ENCODE assay signal across 30 cellular contexts in the genomic region with DNA sequence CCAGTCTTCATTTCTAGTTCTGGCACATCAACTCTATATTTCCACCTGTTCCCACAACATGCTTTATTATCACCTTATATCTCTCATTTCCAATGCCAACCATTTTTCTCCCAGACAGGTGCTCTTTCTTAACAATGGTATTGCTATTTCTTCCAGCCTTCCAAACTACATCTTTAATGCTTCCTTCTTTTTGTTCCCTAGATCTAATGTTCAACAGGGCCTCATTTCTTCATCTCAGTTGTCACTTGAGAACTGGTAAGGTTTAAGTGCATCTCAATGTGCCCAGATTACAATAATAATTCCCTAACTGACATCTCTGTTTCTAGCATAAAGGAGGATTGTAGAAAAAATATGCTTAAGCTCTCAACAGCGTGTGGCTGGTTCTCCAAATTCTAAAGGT.
"Had no signal": no experiment of that assay in that cellular context is flagged by ENCODE, and none has a peak within 500 bp of the region (broad histone marks: within the 10 kb centered on the region; RNA-seq: fewer than 3 reads in every experiment).

No MANE protein-coding gene starts in this region.

- DNase-seq: activated effector memory CD4-positive, alpha-beta T cell treated with anti-CD3 and anti-CD28 coated beads, Interleukin-2, amount 50 U/mL, for 16 hours; activated effector memory CD4-positive, alpha-beta T cell treated with Interleukin-2 at 50 U/mL for 16 hours; activated gamma-delta T cell; activated gamma-delta T cell treated with Interleukin-2 at 50 U/mL for 16 hours; activated naive CD4-positive, alpha-beta T cell; activated naive CD4-positive, alpha-beta T cell treated with anti-CD3 and anti-CD28 coated beads for 36 hours; activated naive CD4-positive, alpha-beta T cell treated with anti-CD3 and anti-CD28 coated beads, Interleukin-2, amount 10 ng/mL, durations not matched to agents 7 days and 5 days; activated naive CD4-positive, alpha-beta T cell treated with anti-CD3 and anti-CD28 coated beads, Interleukin-2, amount 50 U/mL, for 16 hours; activated naive CD4-positive, alpha-beta T cell treated with Interleukin-2 at 50 U/mL for 16 hours; activated naive CD8-positive, alpha-beta T cell treated with anti-CD3 and anti-CD28 coated beads for 36 hours; activated naive CD8-positive, alpha-beta T cell treated with anti-CD3 and anti-CD28 coated beads, Interleukin-2, amount 10 ng/mL, durations not matched to agents 7 days and 5 days; activated naive CD8-positive, alpha-beta T cell treated with anti-CD3 and anti-CD28 coated beads, Interleukin-2, amount 50 U/mL, for 24 hours; activated T-cell treated with anti-CD3 and anti-CD28 coated beads, Interleukin-2, amount 50 U/mL, for 1 hour; activated T-cell treated with anti-CD3 and anti-CD28 coated beads, Interleukin-2, amount 50 U/mL, for 24 hours; activated T-cell treated with anti-CD3 and anti-CD28 coated beads, Interleukin-2, amount 50 U/mL, for 4 hours; activated T-cell treated with anti-CD3 and anti-CD28 coated beads, Interleukin-2, amount 50 U/mL, for 48 hours; activated T-cell treated with anti-CD3 and anti-CD28 coated beads, Interleukin-2, amount 50 U/mL, for 72 hours; adrenal gland; amniotic stem cell; amygdala; anterior cingulate cortex; aorta; body of pancreas; brain microvascular endothelial cell; caudate nucleus; central memory CD4-positive, alpha-beta T cell; cerebellar nuclear complex had no signal

- H3K4me3 ChIP-seq: adrenal gland, ascending aorta, body of pancreas, breast epithelium, cardiac muscle cell had no signal

- H3K27me3 ChIP-seq: adrenal gland, ascending aorta, body of pancreas, brain microvascular endothelial cell, breast epithelium, cardiac muscle cell had no signal

- H3K4me1 ChIP-seq: adrenal gland, ascending aorta, body of pancreas, breast epithelium had no signal

- H3K27ac ChIP-seq: adrenal gland, ascending aorta, body of pancreas, brain microvascular endothelial cell, breast epithelium, cardiac muscle cell had no signal

- H3K9me3 ChIP-seq: adrenal gland, ascending aorta, body of pancreas, breast epithelium had no signal

- H3K36me3 ChIP-seq: adrenal gland, ascending aorta, brain microvascular endothelial cell, breast epithelium, cardiac muscle cell had no signal
